ENCODE assay signal across 21 cellular contexts in the genomic region with DNA sequence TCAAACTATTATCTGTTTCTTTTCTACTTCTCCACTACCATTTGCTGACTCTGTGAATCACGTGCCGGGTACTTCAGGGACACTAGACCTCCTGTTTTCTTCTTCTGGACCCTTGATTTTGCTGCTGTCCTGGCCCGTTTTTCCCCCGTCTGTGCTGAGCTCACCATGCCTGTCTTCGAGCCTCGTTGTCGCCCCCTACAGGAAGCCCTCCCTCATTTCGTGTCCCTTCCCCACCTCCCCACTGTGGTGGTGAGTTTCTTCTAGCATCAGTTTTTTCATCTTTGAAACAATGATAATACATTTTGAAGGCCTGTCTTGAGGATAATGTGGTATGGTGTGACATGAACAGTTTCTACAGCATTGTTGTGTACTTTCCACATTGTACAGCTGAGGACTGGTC. TPM values are rescaled to one million over a fixed set of nuclear protein-coding genes. Genes with fewer than 3 reads are reported as not detected.
DNase-seq lines count a peak whose midpoint lies in the region; ATAC-seq and TF ChIP-seq lines count a peak whose summit lies in the region.
"Had no signal": no experiment of that assay in that cellular context is flagged by ENCODE, and none has a peak within 500 bp of the region (broad histone marks: within the 10 kb centered on the region; RNA-seq: fewer than 3 reads in every experiment).

No MANE protein-coding gene starts in this region.

- TF ChIP-seq CTCF in Loucy (conservative IDR thresholded peaks at IDR 0.05; ENCODE audit: low read length), result peak; percentile 34; the same call in 1 of the 2 replicates
- peak; percentile 47 for TF ChIP-seq CTCF in WERI-Rb-1 (IDR thresholded peaks at IDR 0.05; ENCODE audit: low read depth, low read length)
- TF ChIP-seq CTCF in neural progenitor cell (IDR thresholded peaks at IDR 0.05), result peak; percentile 41

- H3K27ac ChIP-seq in WERI-Rb-1, result no peak overlapping the region
- no peak overlapping the region for H3K27ac ChIP-seq in neural progenitor cell
- H3K27ac ChIP-seq: gastroesophageal sphincter had no signal

- no peak overlapping the region for H3K4me3 Mint-ChIP-seq in neural progenitor cell
- H3K4me3 Mint-ChIP-seq: activated CD4-positive, alpha-beta T cell treated with anti-CD3 and anti-CD28 coated beads, Interleukin-2, amount 10 ng/mL, durations not matched to agents 24 days and 14 days; natural killer cell treated with Interleukin-12 subunit alpha and Interleukin-12 subunit beta and Interleukin-15 and Interleukin-18, amount 100 ng/mL, for 72 hours had no signal

- H3K36me3 ChIP-seq in Loucy (ENCODE audit: insufficient read depth, low read length), result no peaks in the 10 kb centered on the region
- no peaks in the 10 kb centered on the region for H3K36me3 ChIP-seq in WERI-Rb-1
- no peaks in the 10 kb centered on the region for H3K36me3 ChIP-seq in neural progenitor cell
- H3K36me3 ChIP-seq: gastroesophageal sphincter had no signal

- H3K27me3 Mint-ChIP-seq in neural progenitor cell (ENCODE audit: insufficient read depth, low read depth), result peaks cover 2% of the 10 kb centered on the region
- H3K27me3 Mint-ChIP-seq: activated CD4-positive, alpha-beta T cell treated with anti-CD3 and anti-CD28 coated beads, Interleukin-2, amount 10 ng/mL, durations not matched to agents 24 days and 14 days; natural killer cell treated with Interleukin-12 subunit alpha and Interleukin-12 subunit beta and Interleukin-15 and Interleukin-18, amount 100 ng/mL, for 72 hours had no signal

- H3K4me1 Mint-ChIP-seq in neural progenitor cell, result no peaks in the 10 kb centered on the region
- H3K4me1 Mint-ChIP-seq: activated CD4-positive, alpha-beta T cell treated with anti-CD3 and anti-CD28 coated beads, Interleukin-2, amount 10 ng/mL, durations not matched to agents 24 days and 14 days had no signal

- no peaks in the 10 kb centered on the region for H3K79me2 ChIP-seq in Loucy (ENCODE audit: insufficient read depth, low read length)
- H3K79me2 ChIP-seq in neural progenitor cell (ENCODE audit: low read depth), result no peaks in the 10 kb centered on the region

- H3K9ac ChIP-seq in Loucy (ENCODE audit: low read depth, low read length, poor library complexity, severe bottlenecking), result no peak overlapping the region
- no peak overlapping the region for H3K9ac ChIP-seq in neural progenitor cell

- no peak overlapping the region for H3K27ac Mint-ChIP-seq in neural progenitor cell
- H3K27ac Mint-ChIP-seq: activated CD4-positive, alpha-beta T cell treated with anti-CD3 and anti-CD28 coated beads, Interleukin-2, amount 10 ng/mL, durations not matched to agents 24 days and 14 days; natural killer cell treated with Interleukin-12 subunit alpha and Interleukin-12 subunit beta and Interleukin-15 and Interleukin-18, amount 100 ng/mL, for 72 hours had no signal

- H3K4me1 ChIP-seq in Loucy (ENCODE audit: insufficient read depth, low read length, poor library complexity, severe bottlenecking) (no peaks in the 10 kb centered on the region), neural progenitor cell (no peaks in the 10 kb centered on the region)
- H3K4me1 ChIP-seq: gastroesophageal sphincter had no signal

- H2AFZ ChIP-seq in Loucy (ENCODE audit: low read length) (no peak overlapping the region), neural progenitor cell (replicated peaks) (no peak overlapping the region)

- no peak for ATAC-seq in GM19467 (IDR thresholded peaks at IDR 0.05; ENCODE audit: unreplicated experiment)
- ATAC-seq: esophagus mucosa; gastroesophageal sphincter; natural killer cell treated with Interleukin-12 subunit alpha and Interleukin-12 subunit beta and Interleukin-15 and Interleukin-18, amount 100 ng/mL, for 72 hours had no signal

- H3K4me3 ChIP-seq in Loucy (ENCODE audit: low read length, poor library complexity, severe bottlenecking) (no peak overlapping the region), WERI-Rb-1 (ENCODE audit: low read depth, low read length) (no peak overlapping the region), neural progenitor cell (no peak overlapping the region)
- H3K4me3 ChIP-seq: gastroesophageal sphincter had no signal

- H4K20me1 ChIP-seq in Loucy (ENCODE audit: insufficient read depth, low read length, poor library complexity, severe bottlenecking) (no peaks in the 10 kb centered on the region), neural progenitor cell (ENCODE audit: low read depth) (no peaks in the 10 kb centered on the region)

- peak; percentile 34 for DNase-seq in NCI-H82 (lab: John Stamatoyannopoulos, UW)
- DNase-seq in NCI-H82 treated with DMSO at 0.1 percent for 48 hours (lab: John Stamatoyannopoulos, UW; ENCODE audit: unreplicated experiment), result no peak
- peak; percentile 27 for DNase-seq in WERI-Rb-1
- DNase-seq in neural progenitor cell (ENCODE audit: low spot score), result no peak
- no peak for DNase-seq in NCI-H345 treated with DMSO at 0.1 percent for 48 hours (lab: John Stamatoyannopoulos, UW; ENCODE audit: unreplicated experiment)
- DNase-seq in activated effector memory CD4-positive, alpha-beta T cell treated with Interleukin-2 at 50 U/mL for 16 hours, result no peak
- DNase-seq: activated CD4-positive, alpha-beta T cell treated with anti-CD3 and anti-CD28 coated beads, Interleukin-2, amount 10 ng/mL, durations not matched to agents 24 days and 14 days; activated gamma-delta T cell; amniotic stem cell; C1 segment of cervical spinal cord; caudate nucleus; KG1; NCI-H1105; stimulated activated CD4-positive, alpha-beta T cell treated with anti-CD3 and anti-CD28 coated beads, Interleukin-4, amount 100 ng/mL, for 4 hours had no signal

- no peaks in the 10 kb centered on the region for H3K9me2 ChIP-seq in Loucy (replicated peaks; ENCODE audit: low read depth, low read length)

- H3K9me3 ChIP-seq in Loucy (ENCODE audit: insufficient read depth, low read depth, low read length), result no peaks in the 10 kb centered on the region; the same call in 1 of the 2 replicates
- H3K9me3 ChIP-seq in WERI-Rb-1 (ENCODE audit: severe bottlenecking), result no peaks in the 10 kb centered on the region
- no peaks in the 10 kb centered on the region for H3K9me3 ChIP-seq in neural progenitor cell (ENCODE audit: low read depth)
- H3K9me3 ChIP-seq: gastroesophageal sphincter had no signal

- H3K36me3 Mint-ChIP-seq in neural progenitor cell, result no peaks in the 10 kb centered on the region
- H3K36me3 Mint-ChIP-seq: natural killer cell treated with Interleukin-12 subunit alpha and Interleukin-12 subunit beta and Interleukin-15 and Interleukin-18, amount 100 ng/mL, for 72 hours had no signal

- H3K27me3 ChIP-seq in Loucy (ENCODE audit: insufficient read depth, low read length, poor library complexity, severe bottlenecking) (no peaks in the 10 kb centered on the region), WERI-Rb-1 (ENCODE audit: insufficient read depth, low read depth, severe bottlenecking) (no peaks in the 10 kb centered on the region), neural progenitor cell (no peaks in the 10 kb centered on the region)
- H3K27me3 ChIP-seq: gastroesophageal sphincter had no signal

- H3K9me3 Mint-ChIP-seq in neural progenitor cell, result peaks cover 2% of the 10 kb centered on the region
- H3K9me3 Mint-ChIP-seq: activated CD4-positive, alpha-beta T cell treated with anti-CD3 and anti-CD28 coated beads, Interleukin-2, amount 10 ng/mL, durations not matched to agents 24 days and 14 days had no signal

- H3F3A ChIP-seq in Loucy (ENCODE audit: low read depth), result no peaks in the 10 kb centered on the region
- no peaks in the 10 kb centered on the region for H3F3A ChIP-seq in neural progenitor cell (ENCODE audit: low read depth)

- H3K4me2 ChIP-seq in Loucy (ENCODE audit: low read depth, low read length, poor library complexity, severe bottlenecking) (no peak overlapping the region), neural progenitor cell (no peak overlapping the region)

RNA-seq across cellular contexts. Expression of a gene that starts 12.8 kb away (rescaled TPM):
- 1.7 and 3.4 TPM in 2 replicates for total RNA-seq in neural progenitor cell (ENCODE audit: low replicate concordance)
- total RNA-seq: A673; activated CD4-positive, alpha-beta T cell treated with anti-CD3 and anti-CD28 coated beads, Interleukin-2, amount 10 ng/mL, durations not matched to agents 24 days and 14 days; esophagus mucosa; natural killer cell treated with Interleukin-12 subunit alpha and Interleukin-12 subunit beta and Interleukin-15 and Interleukin-18, amount 100 ng/mL, for 72 hours; RPMI7951 had no signal

Comparison
In these comparisons a context has a peak if more than half of its experiments do, and no peak if none do; other contexts are left out.
1. DNase-seq: peak in NCI-H82 (single experiment) and WERI-Rb-1 (single experiment); none in NCI-H82 treated with DMSO at 0.1 percent for 48 hours (single experiment), neural progenitor cell (single experiment), NCI-H345 treated with DMSO at 0.1 percent for 48 hours (single experiment) and activated effector memory CD4-positive, alpha-beta T cell treated with Interleukin-2 at 50 U/mL for 16 hours (single experiment).
2. Peak in every context shown above with its lines, with median percentiles within 50 percentile points of each other: CTCF ChIP-seq.